ENCODE assay signal across 9 cellular contexts in the genomic region with DNA sequence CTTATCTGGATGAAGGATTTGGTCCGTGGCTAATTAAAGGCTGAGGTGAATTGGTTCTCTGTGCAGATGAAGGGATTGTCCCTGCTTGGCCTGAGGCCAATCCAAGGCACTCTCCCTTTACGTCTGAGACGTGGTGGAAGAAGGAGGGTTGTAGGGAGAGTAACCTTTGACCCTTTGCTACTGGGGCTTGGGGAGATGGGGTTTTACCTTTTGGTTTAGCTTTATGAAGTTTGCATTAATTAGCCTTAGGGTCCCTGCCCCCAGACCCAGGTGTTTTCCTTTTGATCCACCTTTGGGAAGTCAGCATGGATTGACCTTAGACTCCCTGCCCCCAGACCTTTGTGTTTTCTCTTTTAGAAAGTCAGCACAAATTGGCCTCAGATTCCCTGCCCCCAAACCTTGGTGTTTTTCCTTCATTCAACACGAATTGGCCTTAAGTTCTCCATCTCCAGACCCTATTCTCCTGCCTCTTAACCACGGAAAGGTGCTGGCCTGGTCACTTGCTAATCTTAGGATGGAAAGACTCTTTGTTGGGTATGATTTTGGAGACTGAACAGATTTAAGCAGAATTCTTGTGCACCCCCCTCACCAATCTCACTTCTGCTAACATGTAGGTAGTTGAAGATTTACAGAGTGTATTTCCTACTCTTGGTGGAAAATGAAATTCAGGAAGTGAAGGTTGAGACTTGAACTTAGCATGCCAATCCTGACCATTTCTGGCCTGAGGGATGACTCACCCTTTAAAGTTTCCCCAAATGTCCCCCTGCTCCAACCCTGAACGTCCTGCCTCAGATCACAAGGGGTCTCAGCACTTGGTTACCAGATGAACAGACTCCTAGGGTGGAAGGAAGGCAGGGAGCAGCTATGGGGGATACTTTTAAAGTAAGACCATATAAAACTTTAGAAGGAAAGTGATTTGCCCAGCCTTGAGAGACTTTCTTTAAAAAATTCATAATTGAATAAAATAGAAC. TPM values are rescaled to one million over a fixed set of nuclear protein-coding genes. Genes with fewer than 3 reads are reported as not detected.
DNase-seq lines count a peak whose midpoint lies in the region; ATAC-seq and TF ChIP-seq lines count a peak whose summit lies in the region.
"Had no signal": no experiment of that assay in that cellular context is flagged by ENCODE, and none has a peak within 500 bp of the region (broad histone marks: within the 10 kb centered on the region; RNA-seq: fewer than 3 reads in every experiment).

No MANE protein-coding gene starts in this region.

- H3K36me3 ChIP-seq in neuronal stem cell (replicated peaks in 1 of 2; ENCODE audit: control insufficient read depth in 2 of 2, insufficient read depth in 2 of 2, low read length in 2 of 2): no peaks in the 10 kb centered on the region

- H2BK12ac ChIP-seq in neuronal stem cell (ENCODE audit: low read length): peak overlapping the region; percentile 85

- peaks cover 0 to 4% (median 0%) of the 10 kb centered on the region in 3 experiments for H3K27me3 ChIP-seq in neuronal stem cell (ENCODE audit: control insufficient read depth in 3 of 3, insufficient read depth in 3 of 3, low read depth in 1 of 3, low read length in 3 of 3)

- H3K36me3 Mint-ChIP-seq in activated B cell treated with CpG ODN at 0.5 μM for 24 hours (ENCODE audit: low read depth) (no peaks in the 10 kb centered on the region), progenitor cell of endocrine pancreas (ENCODE audit: insufficient read depth) (no peaks in the 10 kb centered on the region)
- H3K36me3 Mint-ChIP-seq in naive thymus-derived CD8-positive, alpha-beta T cell: no peaks in the 10 kb centered on the region

- H3K79me1 ChIP-seq in neuronal stem cell (ENCODE audit: low read depth, low read length): no peaks in the 10 kb centered on the region

- H3K14ac ChIP-seq in neuronal stem cell (ENCODE audit: low read length): no peak overlapping the region

- H2BK120ac ChIP-seq in neuronal stem cell (ENCODE audit: low read depth, low read length): no peak overlapping the region

- H2BK15ac ChIP-seq in neuronal stem cell (ENCODE audit: low read length): no peak overlapping the region

- peaks cover 0 to 14% of the 10 kb centered on the region in 2 donors for H3K4me1 ChIP-seq in neuronal stem cell (ENCODE audit: control insufficient read depth in 2 of 2, insufficient read depth in 1 of 2, low read depth in 1 of 2, low read length in 2 of 2)

- H4K8ac ChIP-seq in neuronal stem cell (ENCODE audit: low read depth, low read length): no peak overlapping the region

- H3K18ac ChIP-seq in neuronal stem cell (ENCODE audit: low read length): peak overlapping the region; percentile 35

- H3K4me1 Mint-ChIP-seq in activated B cell treated with CpG ODN at 0.5 μM for 24 hours (peaks cover 29% of the 10 kb centered on the region), progenitor cell of endocrine pancreas (ENCODE audit: low read depth) (peaks cover 17% of the 10 kb centered on the region)
- H3K4me1 Mint-ChIP-seq in naive thymus-derived CD8-positive, alpha-beta T cell: peaks cover 0 to 6% (median 0%) of the 10 kb centered on the region in 4 donors
- H3K4me1 Mint-ChIP-seq: activated T-helper 17 cell treated with anti-CD3 and anti-CD28 coated beads, Interleukin-2, amount 50 U/mL, for 72 hours had no signal

- ATAC-seq in HG03025 (IDR thresholded peaks at IDR 0.05; ENCODE audit: low FRiP score, unreplicated experiment) (peak; percentile 66), activated B cell treated with CpG ODN at 0.5 μM for 24 hours (ENCODE audit: low read depth) (peak; percentile 91)
- no peak for ATAC-seq in naive thymus-derived CD8-positive, alpha-beta T cell
- ATAC-seq: activated T-helper 17 cell treated with anti-CD3 and anti-CD28 coated beads, Interleukin-2, amount 50 U/mL, for 72 hours had no signal

- H4K91ac ChIP-seq in neuronal stem cell (ENCODE audit: low read depth, low read length, poor library complexity): no peak overlapping the region

- no peak for DNase-seq in activated B cell treated with CpG ODN at 0.5 μM for 24 hours
- DNase-seq in neuronal stem cell (ENCODE audit: low spot score): no peak
- no peak for DNase-seq in NCI-H446 treated with DMSO at 0.1 percent for 48 hours (lab: John Stamatoyannopoulos, UW)
- no peak for DNase-seq in progenitor cell of endocrine pancreas (ENCODE audit: low spot score, unreplicated experiment)
- DNase-seq in naive thymus-derived CD8-positive, alpha-beta T cell: no peak
- DNase-seq in NK-92 (lab: John Stamatoyannopoulos, UW; ENCODE audit: unreplicated experiment): no peak

- H2AK5ac ChIP-seq in neuronal stem cell (ENCODE audit: low read depth, low read length): no peak overlapping the region

- H3K9me3 Mint-ChIP-seq in activated B cell treated with CpG ODN at 0.5 μM for 24 hours (no peaks in the 10 kb centered on the region), progenitor cell of endocrine pancreas (ENCODE audit: low read depth) (peaks cover 3% of the 10 kb centered on the region)
- H3K9me3 Mint-ChIP-seq in naive thymus-derived CD8-positive, alpha-beta T cell: peaks cover 0 to 1% (median 0%) of the 10 kb centered on the region in 9 donors
- H3K9me3 Mint-ChIP-seq: activated T-helper 17 cell treated with anti-CD3 and anti-CD28 coated beads, Interleukin-2, amount 50 U/mL, for 72 hours had no signal

- in situ Hi-C loops in GM18951 (cut with MboI; ENCODE audit: low sequenced_read_pairs, unreplicated experiment): no loop called here

- no peaks in the 10 kb centered on the region for H3K9me3 ChIP-seq in neuronal stem cell (replicated peaks in 1 of 2; ENCODE audit: control insufficient read depth in 2 of 2, insufficient read depth in 1 of 2, low read depth in 1 of 2, low read length in 2 of 2)

- H3K23ac ChIP-seq in neuronal stem cell (ENCODE audit: low read depth, low read length, poor library complexity): no peak overlapping the region

- peak overlapping the region; percentile 61 for H3K4me3 Mint-ChIP-seq in activated B cell treated with CpG ODN at 0.5 μM for 24 hours
- no peak overlapping the region for H3K4me3 Mint-ChIP-seq in progenitor cell of endocrine pancreas (ENCODE audit: low read depth)
- H3K4me3 Mint-ChIP-seq in naive thymus-derived CD8-positive, alpha-beta T cell: no peak overlapping the region
- H3K4me3 Mint-ChIP-seq: activated T-helper 17 cell treated with anti-CD3 and anti-CD28 coated beads, Interleukin-2, amount 50 U/mL, for 72 hours had no signal

- no peak overlapping the region for H3K4ac ChIP-seq in neuronal stem cell (ENCODE audit: low read length)

- intact Hi-C loops in activated B cell treated with CpG ODN at 0.5 μM for 24 hours (cut with micrococcal nuclease): loop anchor here (1.0 kb wide), 2 partner anchors 7 to 24 kb away; no protein-coding TSS in a partner anchor

- peak overlapping the region; percentile 37 for H3K27ac ChIP-seq in neuronal stem cell (replicated peaks; ENCODE audit: low read length)

- TF ChIP-seq CTCF in activated B cell treated with CpG ODN at 0.5 μM for 24 hours (IDR thresholded peaks at IDR 0.05) (no peak), progenitor cell of endocrine pancreas (IDR thresholded peaks at IDR 0.05; ENCODE audit: unreplicated experiment) (no peak)

- WGBS in neuronal stem cell (ENCODE audit: extremely low coverage in 2 of 2, insufficient read length in 2 of 2, insufficient replicate concordance in 1 of 2), 2 donors: no CpG with 5 or more reads among the region's 6 CpGs

- H3K4me3 ChIP-seq in neuronal stem cell (ENCODE audit: low read length in 2 of 2): no peak overlapping the region

- no peak overlapping the region for H2BK5ac ChIP-seq in neuronal stem cell (ENCODE audit: low read length)

- H3K4me2 ChIP-seq in neuronal stem cell (ENCODE audit: insufficient read depth, low read length, poor library complexity, severe bottlenecking): no peak overlapping the region

- H3K9ac ChIP-seq in neuronal stem cell (ENCODE audit: low read depth, low read length, poor library complexity): no peak overlapping the region

- H2AFZ ChIP-seq in neuronal stem cell (ENCODE audit: low read length): no peak overlapping the region

- peak; percentile 19 for TF ChIP-seq POLR2A in GM18951 (IDR thresholded peaks at IDR 0.05; ENCODE audit: extremely low read depth, insufficient read depth, insufficient read length)

- POLR2A ChIA-PET in activated B cell treated with CpG ODN at 0.5 μM for 24 hours (lab: Charles Lee): interaction anchor here (0.9 to 2.8 kb wide), 5 partner anchors 8 to 24 kb away, joined by 3 to 14 read pairs (median 3); a partner anchor contains a TSS
- POLR2A ChIA-PET in naive thymus-derived CD8-positive, alpha-beta T cell (lab: Charles Lee): no interaction called here

- H3K27me3 Mint-ChIP-seq in activated B cell treated with CpG ODN at 0.5 μM for 24 hours (no peaks in the 10 kb centered on the region), progenitor cell of endocrine pancreas (peaks cover 3% of the 10 kb centered on the region)
- H3K27me3 Mint-ChIP-seq in naive thymus-derived CD8-positive, alpha-beta T cell: peaks cover 0 to 13% (median 0%) of the 10 kb centered on the region in 5 donors

- CTCF ChIA-PET in activated B cell treated with CpG ODN at 0.5 μM for 24 hours (lab: Charles Lee): no interaction called here

- H3K27ac Mint-ChIP-seq in activated B cell treated with CpG ODN at 0.5 μM for 24 hours (peak overlapping the region; percentile 92), progenitor cell of endocrine pancreas (no peak overlapping the region)
- H3K27ac Mint-ChIP-seq in naive thymus-derived CD8-positive, alpha-beta T cell: no peak overlapping the region
- H3K27ac Mint-ChIP-seq: activated T-helper 17 cell treated with anti-CD3 and anti-CD28 coated beads, Interleukin-2, amount 50 U/mL, for 72 hours had no signal

RNA-seq across cellular contexts. Expression of a gene that starts 23.1 kb away (rescaled TPM):
- 45.5 and 46.3 TPM in 2 replicates for total RNA-seq in activated B cell treated with CpG ODN at 0.5 μM for 24 hours
- polyA plus RNA-seq in neuronal stem cell (2013, experiment 1 of 2): 85.2 TPM
- 87.8 TPM for polyA plus RNA-seq in neuronal stem cell (2013, experiment 2 of 2)
- 22.1 and 26.1 TPM in 2 replicates for total RNA-seq in progenitor cell of endocrine pancreas
- total RNA-seq in naive thymus-derived CD8-positive, alpha-beta T cell: 10 to 100 TPM in 1 of 2 experiments, 1 to 10 TPM in 1; 9.8 to 10.4 TPM
- polyA plus RNA-seq in naive thymus-derived CD8-positive, alpha-beta T cell: 10 to 100 TPM in 2 of 3 donors, 1 to 10 TPM in 1; 9.4 to 15.5 (median 12.1) TPM

Comparison
In these comparisons a context has a peak if more than half of its experiments do, and no peak if none do; other contexts are left out.
1. ATAC-seq: peak in HG03025 (single experiment) and activated B cell treated with CpG ODN at 0.5 μM for 24 hours (single experiment); none in naive thymus-derived CD8-positive, alpha-beta T cell (0 of 2).